ENCODE assay signal across 14 cellular contexts in the genomic region with DNA sequence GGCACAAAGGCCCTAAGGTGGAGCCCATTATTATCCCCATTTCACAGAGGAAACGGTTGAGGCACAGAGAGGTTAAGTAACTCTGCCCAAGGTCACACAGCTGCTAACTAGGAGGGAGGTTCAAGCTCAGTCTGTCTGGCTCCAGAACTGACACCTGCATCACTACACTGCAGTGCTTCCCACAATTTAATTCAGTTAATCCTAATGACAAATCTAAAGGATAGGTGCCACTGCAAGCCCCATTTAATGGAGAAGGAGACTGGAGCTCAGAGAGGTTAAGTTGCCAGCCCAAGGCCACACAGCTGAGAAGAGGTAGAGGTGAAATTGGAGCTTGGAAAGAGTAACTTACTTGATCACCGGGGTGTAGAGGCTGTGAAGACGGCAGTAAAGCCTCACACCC.
"Had no signal": no experiment of that assay in that cellular context is flagged by ENCODE, and none has a peak within 500 bp of the region (broad histone marks: within the 10 kb centered on the region; RNA-seq: fewer than 3 reads in every experiment).

No MANE protein-coding gene starts in this region.

- H3K4me1 Mint-ChIP-seq: activated naive CD8-positive, alpha-beta T cell treated with anti-CD3 and anti-CD28 coated beads, Interleukin-2, amount 50 U/mL, for 24 hours had no signal

- H3K4me3 ChIP-seq: neural progenitor cell, ovary, sigmoid colon, spleen had no signal

- H3K27ac Mint-ChIP-seq: activated naive CD8-positive, alpha-beta T cell treated with anti-CD3 and anti-CD28 coated beads, Interleukin-2, amount 50 U/mL, for 24 hours; neural progenitor cell; T-helper 1 cell treated with Interleukin-12 subunit alpha and Interleukin-12 subunit beta and Interleukin-4 antibody, amounts not matched to agents 30 μg/mL and 1 μg/mL, for 36 hours; WTC11 had no signal

- H3K27me3 Mint-ChIP-seq: activated naive CD8-positive, alpha-beta T cell treated with anti-CD3 and anti-CD28 coated beads, Interleukin-2, amount 50 U/mL, for 24 hours had no signal

- ATAC-seq: activated naive CD8-positive, alpha-beta T cell treated with anti-CD3 and anti-CD28 coated beads, Interleukin-2, amount 50 U/mL, for 24 hours had no signal

- H3K9me3 Mint-ChIP-seq: activated naive CD8-positive, alpha-beta T cell treated with anti-CD3 and anti-CD28 coated beads, Interleukin-2, amount 50 U/mL, for 24 hours; neural progenitor cell; T-helper 1 cell treated with Interleukin-12 subunit alpha and Interleukin-12 subunit beta and Interleukin-4 antibody, amounts not matched to agents 30 μg/mL and 1 μg/mL, for 36 hours; WTC11 had no signal

- H3K4me2 ChIP-seq: neural progenitor cell had no signal

- H3K36me3 Mint-ChIP-seq: WTC11 had no signal

- H3K9me3 ChIP-seq: ovary, sigmoid colon, spleen had no signal

- H3K36me3 ChIP-seq: neural progenitor cell, ovary, sigmoid colon had no signal

- H3K27me3 ChIP-seq: neural progenitor cell, ovary, sigmoid colon, spleen had no signal

- H3K4me3 Mint-ChIP-seq: activated naive CD8-positive, alpha-beta T cell treated with anti-CD3 and anti-CD28 coated beads, Interleukin-2, amount 50 U/mL, for 24 hours; neural progenitor cell; T-helper 1 cell treated with Interleukin-12 subunit alpha and Interleukin-12 subunit beta and Interleukin-4 antibody, amounts not matched to agents 30 μg/mL and 1 μg/mL, for 36 hours; WTC11 had no signal

- H2AFZ ChIP-seq: neural progenitor cell had no signal

- H3K9ac ChIP-seq: neural progenitor cell had no signal

- H3K27ac ChIP-seq: epithelial cell of prostate, neural progenitor cell, ovary, sigmoid colon, spleen had no signal

- DNase-seq: activated CD4-positive, alpha-beta T cell treated with anti-CD3 and anti-CD28 coated beads for 48 hours; activated naive CD8-positive, alpha-beta T cell treated with anti-CD3 and anti-CD28 coated beads, Interleukin-2, amount 50 U/mL, for 24 hours; activated T-cell treated with anti-CD3 and anti-CD28 coated beads, Interleukin-2, amount 50 U/mL, for 48 hours; cerebellar nuclear complex; effector memory CD4-positive, alpha-beta T cell; foreskin melanocyte; kidney glomerular epithelial cell; ovary; sigmoid colon had no signal
